ENCODE assay signal across 1 cellular context in the genomic region with DNA sequence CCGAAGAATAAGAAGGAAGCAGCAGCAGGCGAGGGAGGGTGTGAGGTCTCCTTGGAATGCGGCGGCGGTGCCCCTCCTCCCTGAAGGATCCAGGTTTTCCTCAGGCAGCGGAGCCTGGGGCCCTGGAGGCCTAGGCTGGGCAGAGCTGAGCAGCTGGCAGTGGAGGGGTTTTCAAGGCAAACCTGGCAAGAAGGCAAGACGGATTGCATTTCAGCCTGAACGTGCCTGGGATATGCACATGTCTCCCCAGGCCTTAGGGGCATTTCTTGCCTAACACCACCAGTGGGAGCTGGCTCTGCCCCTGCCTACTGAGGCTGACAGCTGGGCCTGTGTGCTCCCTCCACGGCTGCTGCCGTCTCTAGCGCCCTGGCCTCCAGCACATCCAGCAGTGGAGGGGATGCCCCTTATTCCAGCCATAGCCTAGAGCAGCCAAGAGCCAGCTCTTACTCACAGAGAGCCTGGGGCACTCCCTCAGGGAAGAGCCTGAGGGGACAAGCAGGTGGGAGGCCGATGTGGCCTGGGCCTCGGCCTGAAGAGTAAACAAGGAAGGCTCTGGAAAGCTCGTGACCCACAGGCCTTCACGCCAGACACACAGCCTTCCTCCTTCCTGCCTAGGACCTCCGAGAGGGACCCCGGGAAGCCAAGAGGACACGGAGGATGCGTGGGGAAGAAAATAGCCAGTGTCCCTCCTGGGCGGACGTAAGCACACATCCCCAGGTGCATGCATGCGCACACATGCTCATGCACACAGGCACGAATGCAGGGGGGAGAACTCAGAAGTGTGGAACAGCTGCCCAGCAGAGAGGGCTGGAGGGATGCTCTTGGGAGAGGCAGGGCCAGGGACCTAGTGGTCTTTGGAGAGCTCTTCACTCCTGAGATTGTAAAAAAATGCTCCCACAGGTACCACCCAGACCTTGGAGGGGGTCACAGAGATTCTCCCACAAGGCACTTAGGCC.
TF ChIP-seq lines count a peak whose summit lies in the region.

No MANE protein-coding gene starts in this region.

TF ChIP-seq in K562, 482 proteins besides CTCF, POLR2A, EP300 and RAD21:
- TF ChIP-seq COPS2 (conservative IDR thresholded peaks at IDR 0.05) (no peak), PCBP2 (IDR thresholded peaks at IDR 0.05; ENCODE audit: low read depth, low read length, poor library complexity, severe bottlenecking) (no peak), MYBL2 (IDR thresholded peaks at IDR 0.05; ENCODE audit: low read depth) (no peak), MYBL2 (CRISPR knock-in tag; IDR thresholded peaks at IDR 0.05; ENCODE audit: borderline replicate concordance) (no peak), OTX1 (CRISPR knock-in tag; IDR thresholded peaks at IDR 0.05) (no peak), ZNF143 (CRISPR knock-in tag; IDR thresholded peaks at IDR 0.05) (no peak), TCFL5 (CRISPR knock-in tag; conservative IDR thresholded peaks at IDR 0.05) (no peak), ZBED1 (IDR thresholded peaks at IDR 0.05) (no peak), CBX5 (IDR thresholded peaks at IDR 0.05; ENCODE audit: borderline replicate concordance, low read depth) (no peak), PHF8 (IDR thresholded peaks at IDR 0.05; ENCODE audit: borderline replicate concordance, low read length) (no peak)
- TF ChIP-seq, protein P1, sequence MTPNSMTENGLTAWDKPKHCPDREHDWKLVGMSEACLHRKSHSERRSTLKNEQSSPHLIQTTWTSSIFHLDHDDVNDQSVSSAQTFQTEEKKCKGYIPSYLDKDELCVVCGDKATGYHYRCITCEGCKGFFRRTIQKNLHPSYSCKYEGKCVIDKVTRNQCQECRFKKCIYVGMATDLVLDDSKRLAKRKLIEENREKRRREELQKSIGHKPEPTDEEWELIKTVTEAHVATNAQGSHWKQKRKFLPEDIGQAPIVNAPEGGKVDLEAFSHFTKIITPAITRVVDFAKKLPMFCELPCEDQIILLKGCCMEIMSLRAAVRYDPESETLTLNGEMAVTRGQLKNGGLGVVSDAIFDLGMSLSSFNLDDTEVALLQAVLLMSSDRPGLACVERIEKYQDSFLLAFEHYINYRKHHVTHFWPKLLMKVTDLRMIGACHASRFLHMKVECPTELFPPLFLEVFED (CRISPR knock-in tag; conservative IDR thresholded peaks at IDR 0.05), result no peak
TF ChIP-seq in K562: peak in this region for 0.
